In genomic region chr4:89745708-89746107, GRCh38 we compare ENCODE assay signal across 13 cellular contexts.
"Had no signal": no experiment of that assay in that cellular context is flagged by ENCODE, and none has a peak within 500 bp of the region (broad histone marks: within the 10 kb centered on the region; RNA-seq: fewer than 3 reads in every experiment).

No MANE protein-coding gene starts in this region.

- ATAC-seq: esophagus mucosa; left lung; natural killer cell treated with Interleukin-12 subunit alpha and Interleukin-12 subunit beta and Interleukin-15 and Interleukin-18, amount 100 ng/mL, for 72 hours had no signal

- DNase-seq: cortex of kidney; effector memory CD4-positive, alpha-beta T cell; immature natural killer cell; mesenchymal stem cell; midbrain; sigmoid colon; stimulated activated naive CD4-positive, alpha-beta T cell; stomach; substantia nigra; transverse colon had no signal
